ENCODE assay signal across 9 cellular contexts in genomic region chrX:116204947-116205346, GRCh38. TPM values are rescaled to one million over a fixed set of nuclear protein-coding genes. Genes with fewer than 3 reads are reported as not detected.
A peak's percentile ranks its signal among the peaks of the same experiment; 100 is the strongest.
DNase-seq lines count a peak whose midpoint lies in the region; ATAC-seq and TF ChIP-seq lines count a peak whose summit lies in the region.
"Had no signal": no experiment of that assay in that cellular context is flagged by ENCODE, and none has a peak within 500 bp of the region (broad histone marks: within the 10 kb centered on the region; RNA-seq: fewer than 3 reads in every experiment).

No MANE protein-coding gene starts in this region.

- no peaks in the 10 kb centered on the region for H3K9me3 ChIP-seq in breast epithelium

- no peaks in the 10 kb centered on the region for H3K36me3 Mint-ChIP-seq in nephron progenitor cell (ENCODE audit: low read depth)

- peaks cover 6% of the 10 kb centered on the region for H3K4me1 Mint-ChIP-seq in nephron progenitor cell

- no peak overlapping the region for H3K4me3 Mint-ChIP-seq in nephron progenitor cell

- TF ChIP-seq POLR2A in breast epithelium (IDR thresholded peaks at IDR 0.05): no peak

- H3K27ac ChIP-seq in breast epithelium: no peak overlapping the region

- no peaks in the 10 kb centered on the region for H3K4me1 ChIP-seq in breast epithelium

- DNase-seq in NCI-H2107 treated with DMSO at 0.1 percent for 48 hours (lab: John Stamatoyannopoulos, UW; ENCODE audit: unreplicated experiment) (peak; percentile 20), NCI-H2107 (lab: John Stamatoyannopoulos, UW) (no peak), MV-4-11 (lab: John Stamatoyannopoulos, UW) (peak; percentile 0), breast epithelium (ENCODE audit: low spot score in 2 of 2) (no peak), nephron progenitor cell (peak; percentile 8), UCSD-AML1 (lab: John Stamatoyannopoulos, UW; ENCODE audit: unreplicated experiment) (no peak)

- H3K9me3 Mint-ChIP-seq in nephron progenitor cell: no peaks in the 10 kb centered on the region

- ATAC-seq in HG02840 (IDR thresholded peaks at IDR 0.05; ENCODE audit: low FRiP score, unreplicated experiment) (no peak), HG03469 (IDR thresholded peaks at IDR 0.05; ENCODE audit: unreplicated experiment) (no peak)

- H3K4me3 ChIP-seq in breast epithelium: no peak overlapping the region

- H3K36me3 ChIP-seq in breast epithelium: no peaks in the 10 kb centered on the region

- intact Hi-C loops in breast epithelium (cut with DNase I; ENCODE audit: low total_unique reads): no loop called here

- TF ChIP-seq CTCF in breast epithelium (IDR thresholded peaks at IDR 0.05) (peak in 2 of 3 donors; percentile 34 to 65), nephron progenitor cell (IDR thresholded peaks at IDR 0.05) (peak; percentile 83)

- no peaks in the 10 kb centered on the region for H3K27me3 Mint-ChIP-seq in nephron progenitor cell (ENCODE audit: low read depth, poor library complexity)

- H3K27ac Mint-ChIP-seq in nephron progenitor cell: no peak overlapping the region

- H3K27me3 ChIP-seq in breast epithelium: peaks cover 0 to 24% of the 10 kb centered on the region in 2 donors

RNA-seq across cellular contexts. Expression of gene AGTR2, which starts 34.4 kb away (rescaled TPM):
- not detected for total RNA-seq in breast epithelium
- total RNA-seq: Daoy had no signal

Comparison
In these comparisons a context has a peak if more than half of its experiments do, and no peak if none do; other contexts are left out.
1. DNase-seq: peak in NCI-H2107 treated with DMSO at 0.1 percent for 48 hours (single experiment), MV-4-11 (single experiment) and nephron progenitor cell (single experiment); none in NCI-H2107 (single experiment), breast epithelium (0 of 2) and UCSD-AML1 (single experiment).